ENCODE assay signal across 8 cellular contexts in genomic region chr12:101696477-101697196, GRCh38. TPM values are rescaled to one million over a fixed set of nuclear protein-coding genes. Genes with fewer than 3 reads are reported as not detected.
A peak's percentile ranks its signal among the peaks of the same experiment; 100 is the strongest.
DNase-seq lines count a peak whose midpoint lies in the region; ATAC-seq and TF ChIP-seq lines count a peak whose summit lies in the region.

No MANE protein-coding gene starts in this region.

- peak overlapping the region; percentile 91 for H3K4me2 ChIP-seq in MM.1S (ENCODE audit: low read depth, low read length)
- H3K4me2 ChIP-seq in parathyroid adenoma (ENCODE audit: low read length), result peak overlapping the region; percentile 78

- intact Hi-C loops in CD14-positive monocyte (cut with micrococcal nuclease), result no loop called here

- peaks cover 12% of the 10 kb centered on the region for H3F3A ChIP-seq in MM.1S (ENCODE audit: insufficient read depth, low read length)

- no peaks in the 10 kb centered on the region for H3K9me3 Mint-ChIP-seq in CD14-positive monocyte

- H3K27ac ChIP-seq in MM.1S (ENCODE audit: low read length), result peak overlapping the region; percentile 81; the same call in 1 of the 2 replicates
- peak overlapping the region; percentile 85 for H3K27ac ChIP-seq in cardiac muscle cell
- peak overlapping the region; percentile 93 for H3K27ac ChIP-seq in parathyroid adenoma

- ATAC-seq in GM19395 (IDR thresholded peaks at IDR 0.05; ENCODE audit: unreplicated experiment), result peak; percentile 66

- H3K4me3 ChIP-seq in MM.1S (ENCODE audit: low read length) (peak overlapping the region; percentile 95), cardiac muscle cell (peak overlapping the region; percentile 98), parathyroid adenoma (ENCODE audit: low read depth, low read length) (peak overlapping the region; percentile 64)

- no peaks in the 10 kb centered on the region for H3K36me3 Mint-ChIP-seq in CD14-positive monocyte

- TF ChIP-seq CTCF in CD14-positive monocyte (IDR thresholded peaks at IDR 0.05), result no peak
- TF ChIP-seq CTCF in MM.1S (IDR thresholded peaks at IDR 0.05; ENCODE audit: low read length), result no peak
- TF ChIP-seq CTCF in cardiac muscle cell (IDR thresholded peaks at IDR 0.05; ENCODE audit: low read depth, low read length), result no peak
- no peak for TF ChIP-seq CTCF in parathyroid adenoma (IDR thresholded peaks at IDR 0.05)

- no peaks in the 10 kb centered on the region for H3K9me3 ChIP-seq in MM.1S (replicated peaks; ENCODE audit: insufficient read depth, low read length)
- no peaks in the 10 kb centered on the region for H3K9me3 ChIP-seq in cardiac muscle cell (ENCODE audit: low read depth)
- H3K9me3 ChIP-seq in parathyroid adenoma (ENCODE audit: control insufficient read depth, low read length), result no peaks in the 10 kb centered on the region

- H3K79me2 ChIP-seq in MM.1S (ENCODE audit: low read length), result peaks cover 38% of the 10 kb centered on the region
- peaks cover 7% of the 10 kb centered on the region for H3K79me2 ChIP-seq in parathyroid adenoma

- no peaks in the 10 kb centered on the region for H3K9me2 ChIP-seq in MM.1S (replicated peaks; ENCODE audit: insufficient read depth, low read length)

- H3K4me1 ChIP-seq in MM.1S (ENCODE audit: low read length) (peaks cover 8% of the 10 kb centered on the region), cardiac muscle cell (ENCODE audit: low read depth) (no peaks in the 10 kb centered on the region), parathyroid adenoma (peaks cover 25% of the 10 kb centered on the region)

- H3K27ac Mint-ChIP-seq in CD14-positive monocyte, result peak overlapping the region; percentile 83 to 93 (median 90)

- DNase-seq in CD14-positive monocyte (ENCODE audit: low spot score) (peak; percentile 57), MM.1S (peak; percentile 60), cardiac muscle cell (ENCODE audit: low read depth in 1 of 2, low spot score in 1 of 2) (peak; percentile 12 to 22), pons (ENCODE audit: low spot score) (no peak)
- peak; percentile 36 to 40 for DNase-seq in activated T-cell treated with anti-CD3 and anti-CD28 coated beads, Interleukin-2, amount 50 U/mL, for 48 hours
- DNase-seq in activated effector memory CD4-positive, alpha-beta T cell treated with anti-CD3 and anti-CD28 coated beads, Interleukin-2, amount 50 U/mL, for 16 hours, result no peak

- H3K4me1 Mint-ChIP-seq in CD14-positive monocyte, result peaks cover 58% of the 10 kb centered on the region

- no peaks in the 10 kb centered on the region for H3K27me3 ChIP-seq in MM.1S (replicated peaks; ENCODE audit: insufficient read depth, low read length)
- no peaks in the 10 kb centered on the region for H3K27me3 ChIP-seq in cardiac muscle cell
- H3K27me3 ChIP-seq in parathyroid adenoma (ENCODE audit: control insufficient read depth, insufficient read depth, low read length), result no peaks in the 10 kb centered on the region

- H3K36me3 ChIP-seq in MM.1S (replicated peaks; ENCODE audit: insufficient read depth, low read length) (no peaks in the 10 kb centered on the region), cardiac muscle cell (no peaks in the 10 kb centered on the region), parathyroid adenoma (ENCODE audit: control insufficient read depth, insufficient read depth, low read length) (no peaks in the 10 kb centered on the region)

- H4K20me1 ChIP-seq in MM.1S (ENCODE audit: insufficient read depth, low read length), result no peaks in the 10 kb centered on the region

- peaks cover 0 to 3% (median 2%) of the 10 kb centered on the region in 3 donors for H3K27me3 Mint-ChIP-seq in CD14-positive monocyte (ENCODE audit: low read depth in 3 of 3)

- peak overlapping the region; percentile 92 to 96 for H3K4me3 Mint-ChIP-seq in CD14-positive monocyte

- H3K9ac ChIP-seq in MM.1S (ENCODE audit: low read length), result peak overlapping the region; percentile 87
- H3K9ac ChIP-seq in parathyroid adenoma, result peak overlapping the region; percentile 75

- H2AFZ ChIP-seq in MM.1S (ENCODE audit: low read length) (peak overlapping the region; percentile 95), parathyroid adenoma (peak overlapping the region; percentile 94)

RNA-seq across cellular contexts. Expression of gene CHPT1, which starts 0.8 kb away (rescaled TPM):
- polyA plus RNA-seq in CD14-positive monocyte, result 10 to 100 TPM; 30.9 to 92.7 TPM
- total RNA-seq in cardiac muscle cell, result 13.7 and 35.6 TPM in 2 replicates
- 44.4 and 51.1 TPM in 2 replicates for polyA plus RNA-seq in cardiac muscle cell

RNA-seq across cellular contexts. Expression of gene SYCP3, which starts 42.6 kb away (rescaled TPM):
- polyA plus RNA-seq in CD14-positive monocyte (not detected), cardiac muscle cell (0.49 and 0.76 TPM in 2 replicates)
- total RNA-seq in cardiac muscle cell, result not detected in 2 replicates

Comparison
In these comparisons a context has a peak if more than half of its experiments do, and no peak if none do; other contexts are left out.
1. DNase-seq: peak in CD14-positive monocyte (single experiment), MM.1S (single experiment), activated T-cell treated with anti-CD3 and anti-CD28 coated beads, Interleukin-2, amount 50 U/mL, for 48 hours (2 of 2) and cardiac muscle cell (2 of 2); none in pons (single experiment) and activated effector memory CD4-positive, alpha-beta T cell treated with anti-CD3 and anti-CD28 coated beads, Interleukin-2, amount 50 U/mL, for 16 hours (single experiment).
2. Peak in every context shown above with its lines, with median percentiles within 50 percentile points of each other: H3K27ac ChIP-seq and H3K4me3 ChIP-seq.